In the genomic region with DNA sequence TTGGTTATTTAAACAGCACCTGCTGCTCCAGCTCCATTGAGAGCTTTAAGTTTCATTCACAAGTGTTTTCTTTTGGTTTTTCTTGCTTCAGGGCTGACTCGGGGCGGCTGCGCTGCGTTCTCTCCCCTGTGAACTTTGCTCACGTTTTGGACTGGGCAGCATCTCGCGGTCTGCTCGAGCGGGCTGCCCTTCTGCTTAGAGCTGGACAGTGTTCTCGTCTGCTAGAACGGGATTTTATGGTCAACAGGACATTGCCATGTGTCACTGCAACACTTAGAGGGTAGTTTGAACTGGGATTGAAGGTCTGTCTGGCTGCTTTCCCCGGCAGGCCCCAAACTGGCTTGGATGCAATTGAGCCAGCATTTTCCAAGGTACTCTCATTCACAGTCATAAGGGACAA, we compare ENCODE assay signal across 2 cellular contexts.
TF ChIP-seq lines count a peak whose summit lies in the region.

No MANE protein-coding gene starts in this region.

TF ChIP-seq in H1, 55 proteins besides CTCF, POLR2A, EP300 and RAD21:
- no peak for TF ChIP-seq RBBP5 (IDR thresholded peaks at IDR 0.05; ENCODE audit: borderline replicate concordance, low read depth, low read length)
TF ChIP-seq in H1: peak in this region for 0.

TF ChIP-seq in neural cell, 6 proteins besides CTCF, POLR2A, EP300 and RAD21:
- TF ChIP-seq, protein P1, sequence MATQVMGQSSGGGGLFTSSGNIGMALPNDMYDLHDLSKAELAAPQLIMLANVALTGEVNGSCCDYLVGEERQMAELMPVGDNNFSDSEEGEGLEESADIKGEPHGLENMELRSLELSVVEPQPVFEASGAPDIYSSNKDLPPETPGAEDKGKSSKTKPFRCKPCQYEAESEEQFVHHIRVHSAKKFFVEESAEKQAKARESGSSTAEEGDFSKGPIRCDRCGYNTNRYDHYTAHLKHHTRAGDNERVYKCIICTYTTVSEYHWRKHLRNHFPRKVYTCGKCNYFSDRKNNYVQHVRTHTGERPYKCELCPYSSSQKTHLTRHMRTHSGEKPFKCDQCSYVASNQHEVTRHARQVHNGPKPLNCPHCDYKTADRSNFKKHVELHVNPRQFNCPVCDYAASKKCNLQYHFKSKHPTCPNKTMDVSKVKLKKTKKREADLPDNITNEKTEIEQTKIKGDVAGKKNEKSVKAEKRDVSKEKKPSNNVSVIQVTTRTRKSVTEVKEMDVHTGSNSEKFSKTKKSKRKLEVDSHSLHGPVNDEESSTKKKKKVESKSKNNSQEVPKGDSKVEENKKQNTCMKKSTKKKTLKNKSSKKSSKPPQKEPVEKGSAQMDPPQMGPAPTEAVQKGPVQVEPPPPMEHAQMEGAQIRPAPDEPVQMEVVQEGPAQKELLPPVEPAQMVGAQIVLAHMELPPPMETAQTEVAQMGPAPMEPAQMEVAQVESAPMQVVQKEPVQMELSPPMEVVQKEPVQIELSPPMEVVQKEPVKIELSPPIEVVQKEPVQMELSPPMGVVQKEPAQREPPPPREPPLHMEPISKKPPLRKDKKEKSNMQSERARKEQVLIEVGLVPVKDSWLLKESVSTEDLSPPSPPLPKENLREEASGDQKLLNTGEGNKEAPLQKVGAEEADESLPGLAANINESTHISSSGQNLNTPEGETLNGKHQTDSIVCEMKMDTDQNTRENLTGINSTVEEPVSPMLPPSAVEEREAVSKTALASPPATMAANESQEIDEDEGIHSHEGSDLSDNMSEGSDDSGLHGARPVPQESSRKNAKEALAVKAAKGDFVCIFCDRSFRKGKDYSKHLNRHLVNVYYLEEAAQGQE (IDR thresholded peaks at IDR 0.05; ENCODE audit: borderline replicate concordance): no peak
- no peak for TF ChIP-seq MXI1 (conservative IDR thresholded peaks at IDR 0.05; ENCODE audit: poor library complexity, severe bottlenecking)
- TF ChIP-seq EZH2 (IDR thresholded peaks at IDR 0.05; ENCODE audit: borderline replicate concordance, insufficient read depth, low read length, poor library complexity, severe bottlenecking): no peak
- no peak for TF ChIP-seq TAF1 (IDR thresholded peaks at IDR 0.05; ENCODE audit: low read depth)
- no peak for TF ChIP-seq POLR2AphosphoS5 (IDR thresholded peaks at IDR 0.05)
- TF ChIP-seq SMC3 (conservative IDR thresholded peaks at IDR 0.05; ENCODE audit: poor library complexity): no peak
